ENCODE assay signal across 21 cellular contexts in the genomic region with DNA sequence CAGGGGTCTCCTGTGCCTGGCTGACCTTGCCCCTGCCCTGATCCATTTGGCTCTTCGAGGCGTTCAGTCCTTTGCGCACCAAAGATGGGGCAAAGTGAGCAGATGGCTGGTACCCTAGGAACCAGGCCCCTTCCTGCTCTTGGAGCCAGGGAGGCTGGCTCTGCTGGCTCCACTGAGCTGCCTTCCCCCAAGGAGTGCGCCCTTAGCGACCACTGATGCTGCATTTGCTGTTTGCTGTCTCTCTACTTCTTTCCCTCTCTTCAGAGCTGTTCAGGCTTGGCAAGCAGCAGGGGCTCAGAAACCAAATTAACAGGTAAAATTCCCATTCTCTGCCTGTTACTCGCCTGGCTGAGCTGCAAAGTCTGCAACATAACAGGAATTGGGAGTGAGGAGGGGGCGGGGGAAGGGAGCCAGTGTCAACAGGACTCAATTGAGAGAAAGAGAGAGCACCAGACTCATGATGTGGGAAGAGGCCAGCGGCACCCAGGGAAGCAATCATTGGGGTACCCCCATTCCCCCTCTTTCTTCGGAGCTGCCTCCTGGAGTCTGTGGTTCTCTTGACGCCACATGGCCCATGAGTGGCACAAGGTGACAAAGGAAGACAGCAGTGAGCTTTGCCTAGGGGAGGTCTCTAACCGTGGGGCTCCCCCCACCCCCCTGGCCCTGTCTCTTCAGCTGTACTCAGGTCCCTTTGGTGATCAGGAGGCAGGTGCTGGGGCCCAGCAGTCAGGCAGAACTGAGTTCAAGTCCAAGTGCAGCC.
DNase-seq lines count a peak whose midpoint lies in the region; ATAC-seq, FAIRE-seq and TF ChIP-seq lines count a peak whose summit lies in the region.
"Had no signal": no experiment of that assay in that cellular context is flagged by ENCODE, and none has a peak within 500 bp of the region (broad histone marks: within the 10 kb centered on the region; RNA-seq: fewer than 3 reads in every experiment).

No MANE protein-coding gene starts in this region.

- H3K4me3 Mint-ChIP-seq in WTC11 = no peak overlapping the region
- H3K4me3 Mint-ChIP-seq: B cell; CD4-positive, alpha-beta T cell had no signal

- intact Hi-C loops in kidney (cut with DNase I) = no loop called here

- peaks cover 4% of the 10 kb centered on the region for H3K79me1 ChIP-seq in neuronal stem cell (ENCODE audit: low read depth, low read length)

- H3K9me3 ChIP-seq in HUES48 (ENCODE audit: control insufficient read depth, insufficient read depth, low read length) = peaks cover 6% of the 10 kb centered on the region; the same call in 1 of the 2 replicates
- peaks cover 0 to 4% of the 10 kb centered on the region in 2 donors for H3K9me3 ChIP-seq in kidney (ENCODE audit: control insufficient read depth in 1 of 2, low read length in 2 of 2)
- peaks cover 12% of the 10 kb centered on the region in 2 donors for H3K9me3 ChIP-seq in neuronal stem cell (replicated peaks in 1 of 2; ENCODE audit: control insufficient read depth in 2 of 2, insufficient read depth in 1 of 2, low read depth in 1 of 2, low read length in 2 of 2)

- H4K91ac ChIP-seq in neuronal stem cell (ENCODE audit: low read depth, low read length, poor library complexity) = no peak overlapping the region

- H3K9ac ChIP-seq in HUES48 (ENCODE audit: low read depth, low read length) (peak overlapping the region; percentile 37; the same call in 1 of the 2 replicates), kidney (ENCODE audit: low read length in 2 of 2) (no peak overlapping the region), neuronal stem cell (ENCODE audit: low read depth, low read length, poor library complexity) (peak overlapping the region; percentile 50)

- H3K4me2 ChIP-seq in neuronal stem cell (ENCODE audit: insufficient read depth, low read length, poor library complexity, severe bottlenecking) = peak overlapping the region; percentile 34

- H3K23ac ChIP-seq in neuronal stem cell (ENCODE audit: low read depth, low read length, poor library complexity) = peak overlapping the region; percentile 52

- H3K27me3 Mint-ChIP-seq in WTC11 (ENCODE audit: low read depth) = 0 out of 2 replicates have a peak, but pooled peaks cover 2% of the 10 kb centered on the region
- H3K27me3 Mint-ChIP-seq: B cell; CD4-positive, alpha-beta T cell had no signal

- peak overlapping the region; percentile 26 for H2BK12ac ChIP-seq in neuronal stem cell (ENCODE audit: low read length)

- FAIRE-seq in kidney (lab: Jason Lieb, UNC) = no peak
- FAIRE-seq: GM12878, GM18507, H54 had no signal

- no peak overlapping the region for H3K27ac Mint-ChIP-seq in WTC11
- H3K27ac Mint-ChIP-seq: B cell; CD4-positive, alpha-beta T cell had no signal

- H3K36me3 ChIP-seq in HUES48 (ENCODE audit: control insufficient read depth, insufficient read depth, low read length) (no peaks in the 10 kb centered on the region), kidney (ENCODE audit: control insufficient read depth in 1 of 2, insufficient read depth in 2 of 2, low read length in 2 of 2) (no peaks in the 10 kb centered on the region), neuronal stem cell (replicated peaks in 1 of 2; ENCODE audit: control insufficient read depth in 2 of 2, insufficient read depth in 2 of 2, low read length in 2 of 2) (peaks cover 7 to 15% of the 10 kb centered on the region in 2 donors)

- WGBS in neuronal stem cell (ENCODE audit: extremely low coverage in 2 of 2, insufficient read length in 2 of 2, insufficient replicate concordance in 1 of 2), 2 donors = no CpG with 5 or more reads among the region's 11 CpGs

- peaks cover 17% of the 10 kb centered on the region for H3K4me1 ChIP-seq in HUES48 (ENCODE audit: control insufficient read depth, insufficient read depth, low read length)
- peaks cover 0 to 2% of the 10 kb centered on the region in 2 donors for H3K4me1 ChIP-seq in kidney (ENCODE audit: control insufficient read depth in 1 of 2, insufficient read depth in 1 of 2, low read depth in 1 of 2, low read length in 2 of 2)
- peaks cover 12 to 25% of the 10 kb centered on the region in 2 donors for H3K4me1 ChIP-seq in neuronal stem cell (ENCODE audit: control insufficient read depth in 2 of 2, insufficient read depth in 1 of 2, low read depth in 1 of 2, low read length in 2 of 2)

- H2BK15ac ChIP-seq in neuronal stem cell (ENCODE audit: low read length) = peak overlapping the region; percentile 60

- no peaks in the 10 kb centered on the region for H3K27me3 ChIP-seq in HUES48 (ENCODE audit: control insufficient read depth, insufficient read depth, low read length)
- no peaks in the 10 kb centered on the region for H3K27me3 ChIP-seq in neuronal stem cell (ENCODE audit: control insufficient read depth in 3 of 3, insufficient read depth in 3 of 3, low read depth in 1 of 3, low read length in 3 of 3)

- no peak overlapping the region for H3K14ac ChIP-seq in neuronal stem cell (ENCODE audit: low read length)

- H2AK5ac ChIP-seq in neuronal stem cell (ENCODE audit: low read depth, low read length) = peak overlapping the region; percentile 91

- H3K36me3 Mint-ChIP-seq in WTC11 = peaks cover 21% of the 10 kb centered on the region

- H3K4me1 Mint-ChIP-seq in WTC11 = peaks cover 42% of the 10 kb centered on the region
- H3K4me1 Mint-ChIP-seq: B cell had no signal

- no peak overlapping the region for H4K8ac ChIP-seq in neuronal stem cell (ENCODE audit: low read depth, low read length)

- H3K27ac ChIP-seq in HUES48 (ENCODE audit: low read depth, low read length) = peak overlapping the region; percentile 50
- H3K27ac ChIP-seq in kidney (ENCODE audit: low read depth in 2 of 2, low read length in 2 of 2) = no peak overlapping the region
- H3K27ac ChIP-seq in neuronal stem cell (replicated peaks; ENCODE audit: low read length) = peak overlapping the region; percentile 94
- H3K27ac ChIP-seq: RWPE1 had no signal

- ATAC-seq in WTC11 = peak; percentile 65
- ATAC-seq in stimulated activated naive CD8-positive, alpha-beta T cell treated with anti-CD3 and anti-CD28 coated beads, Interleukin-15, Interleukin-2, amounts not matched to agents 100 U/mL and 50 U/mL, for 24 hours = no peak
- ATAC-seq: GM12878, PC-3 had no signal

- H2BK5ac ChIP-seq in neuronal stem cell (ENCODE audit: low read length) = peak overlapping the region; percentile 85

- no peak overlapping the region for H2AFZ ChIP-seq in neuronal stem cell (ENCODE audit: low read length)

- TF ChIP-seq CTCF in WTC11 (IDR thresholded peaks at IDR 0.05) (no peak), kidney (IDR thresholded peaks at IDR 0.05; ENCODE audit: borderline replicate concordance, extremely low read depth, insufficient read depth) (no peak)

- peak overlapping the region; percentile 72 for H3K4ac ChIP-seq in neuronal stem cell (ENCODE audit: low read length)

- H3K4me3 ChIP-seq in HUES48 (ENCODE audit: low read depth, low read length) (no peak overlapping the region), kidney (ENCODE audit: low read length in 2 of 2) (no peak overlapping the region), neuronal stem cell (ENCODE audit: low read length in 2 of 2) (no peak overlapping the region)
- H3K4me3 ChIP-seq: GM12878 had no signal

- CTCF ChIA-PET in WTC11 (lab: Charles Lee) = interaction anchor here (0.8 to 2.1 kb wide), 7 partner anchors 10 to 79 kb away, joined by 3 to 9 read pairs (median 4); no protein-coding TSS in a partner anchor

- POLR2A ChIA-PET in WTC11 (lab: Charles Lee) = interaction anchor here (0.6 to 0.9 kb wide), 3 partner anchors 14 to 15 kb away, joined by 3 to 5 read pairs (median 3); no protein-coding TSS in a partner anchor

- peak overlapping the region; percentile 51 for H2BK120ac ChIP-seq in neuronal stem cell (ENCODE audit: low read depth, low read length)

- peak overlapping the region; percentile 90 for H3K18ac ChIP-seq in neuronal stem cell (ENCODE audit: low read length)

- H3K9me3 Mint-ChIP-seq in WTC11 = peaks cover 23% of the 10 kb centered on the region

- DNase-seq in WTC11 (ENCODE audit: low spot score) = no peak
- DNase-seq in kidney = peak; percentile 53
- peak; percentile 42 for DNase-seq in neuronal stem cell (ENCODE audit: low spot score)
- DNase-seq in NOMO-1 treated with DMSO at 0.1 percent for 48 hours (lab: John Stamatoyannopoulos, UW; ENCODE audit: unreplicated experiment) = no peak
- no peak for DNase-seq in NCI-H1105 treated with DMSO at 0.1 percent for 48 hours (lab: John Stamatoyannopoulos, UW)
- DNase-seq in stimulated activated naive CD8-positive, alpha-beta T cell treated with anti-CD3 and anti-CD28 coated beads, Interleukin-15, Interleukin-2, amounts not matched to agents 100 U/mL and 50 U/mL, for 24 hours = no peak
- DNase-seq: CD4-positive, alpha-beta T cell; GDM1; Karpas-422; MM.1S; NCI-H1092 treated with DMSO at 0.1 percent for 48 hours; NCI-H1694 treated with DMSO at 0.1 percent for 48 hours; NCI-H2107; NK-92 treated with Interleukin-12 subunit alpha and Interleukin-12 subunit beta, amount 100 ng/mL, for 24 hours; PC-3 had no signal

TF ChIP-seq in WTC11, 78 proteins besides CTCF, POLR2A, EP300 and RAD21:
- TF ChIP-seq OVOL2 (CRISPR knock-in tag; IDR thresholded peaks at IDR 0.05; ENCODE audit: borderline replicate concordance) (no peak), SMAD3 (CRISPR knock-in tag; IDR thresholded peaks at IDR 0.05; ENCODE audit: borderline replicate concordance) (no peak)

Comparison
In these comparisons a context has a peak if more than half of its experiments do, and no peak if none do; other contexts are left out.
1. H3K27ac ChIP-seq: peak in HUES48 (single experiment) and neuronal stem cell (single experiment); none in kidney (0 of 2).
2. H3K9ac ChIP-seq: peak in HUES48 (single experiment) and neuronal stem cell (single experiment); none in kidney (0 of 2).
3. DNase-seq: peak in kidney (single experiment) and neuronal stem cell (single experiment); none in WTC11 (single experiment), NOMO-1 treated with DMSO at 0.1 percent for 48 hours (single experiment), NCI-H1105 treated with DMSO at 0.1 percent for 48 hours (single experiment) and stimulated activated naive CD8-positive, alpha-beta T cell treated with anti-CD3 and anti-CD28 coated beads, Interleukin-15, Interleukin-2, amounts not matched to agents 100 U/mL and 50 U/mL, for 24 hours (single experiment).